ENCODE assay signal across 1 cellular context in the genomic region with DNA sequence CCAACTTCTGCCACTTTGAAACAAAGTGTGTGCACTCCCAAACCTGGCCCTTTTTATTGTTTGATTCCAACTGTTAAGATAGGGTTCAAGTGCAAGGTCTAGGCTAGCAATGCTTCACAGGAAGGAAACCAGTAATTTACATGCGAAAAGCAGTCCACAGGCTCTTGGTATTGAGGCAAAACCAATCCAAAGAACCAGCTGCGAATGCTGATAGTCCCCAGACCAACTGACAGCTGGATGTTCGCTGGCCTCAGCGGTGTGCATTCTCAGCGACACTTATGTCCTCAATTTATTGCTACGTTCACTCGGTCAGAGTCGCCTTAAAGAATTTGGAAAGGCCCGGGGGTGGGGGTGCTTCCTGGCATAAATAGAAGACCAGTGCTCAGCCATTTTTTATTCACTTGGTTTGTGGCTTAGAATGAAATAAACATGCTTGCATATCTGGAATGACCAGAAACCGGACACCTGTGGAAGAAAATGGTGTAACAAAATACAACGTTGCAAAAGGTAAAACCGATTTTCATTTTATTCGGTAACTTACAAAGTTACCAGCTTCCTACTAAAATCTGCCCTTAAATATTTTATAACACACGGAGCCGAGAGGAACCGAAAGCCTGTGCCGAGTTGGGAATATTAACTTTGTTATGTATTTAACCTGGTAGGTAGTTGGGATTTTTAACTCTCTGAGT.
TF ChIP-seq lines count a peak whose summit lies in the region.

No MANE protein-coding gene starts in this region.

TF ChIP-seq in K562, 482 proteins besides CTCF, POLR2A, EP300 and RAD21 (continued from another document):
- TF ChIP-seq, protein P1, sequence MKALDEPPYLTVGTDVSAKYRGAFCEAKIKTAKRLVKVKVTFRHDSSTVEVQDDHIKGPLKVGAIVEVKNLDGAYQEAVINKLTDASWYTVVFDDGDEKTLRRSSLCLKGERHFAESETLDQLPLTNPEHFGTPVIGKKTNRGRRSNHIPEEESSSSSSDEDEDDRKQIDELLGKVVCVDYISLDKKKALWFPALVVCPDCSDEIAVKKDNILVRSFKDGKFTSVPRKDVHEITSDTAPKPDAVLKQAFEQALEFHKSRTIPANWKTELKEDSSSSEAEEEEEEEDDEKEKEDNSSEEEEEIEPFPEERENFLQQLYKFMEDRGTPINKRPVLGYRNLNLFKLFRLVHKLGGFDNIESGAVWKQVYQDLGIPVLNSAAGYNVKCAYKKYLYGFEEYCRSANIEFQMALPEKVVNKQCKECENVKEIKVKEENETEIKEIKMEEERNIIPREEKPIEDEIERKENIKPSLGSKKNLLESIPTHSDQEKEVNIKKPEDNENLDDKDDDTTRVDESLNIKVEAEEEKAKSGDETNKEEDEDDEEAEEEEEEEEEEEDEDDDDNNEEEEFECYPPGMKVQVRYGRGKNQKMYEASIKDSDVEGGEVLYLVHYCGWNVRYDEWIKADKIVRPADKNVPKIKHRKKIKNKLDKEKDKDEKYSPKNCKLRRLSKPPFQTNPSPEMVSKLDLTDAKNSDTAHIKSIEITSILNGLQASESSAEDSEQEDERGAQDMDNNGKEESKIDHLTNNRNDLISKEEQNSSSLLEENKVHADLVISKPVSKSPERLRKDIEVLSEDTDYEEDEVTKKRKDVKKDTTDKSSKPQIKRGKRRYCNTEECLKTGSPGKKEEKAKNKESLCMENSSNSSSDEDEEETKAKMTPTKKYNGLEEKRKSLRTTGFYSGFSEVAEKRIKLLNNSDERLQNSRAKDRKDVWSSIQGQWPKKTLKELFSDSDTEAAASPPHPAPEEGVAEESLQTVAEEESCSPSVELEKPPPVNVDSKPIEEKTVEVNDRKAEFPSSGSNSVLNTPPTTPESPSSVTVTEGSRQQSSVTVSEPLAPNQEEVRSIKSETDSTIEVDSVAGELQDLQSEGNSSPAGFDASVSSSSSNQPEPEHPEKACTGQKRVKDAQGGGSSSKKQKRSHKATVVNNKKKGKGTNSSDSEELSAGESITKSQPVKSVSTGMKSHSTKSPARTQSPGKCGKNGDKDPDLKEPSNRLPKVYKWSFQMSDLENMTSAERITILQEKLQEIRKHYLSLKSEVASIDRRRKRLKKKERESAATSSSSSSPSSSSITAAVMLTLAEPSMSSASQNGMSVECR (CRISPR knock-in tag; IDR thresholded peaks at IDR 0.05), result 0 out of 2 replicates have a peak, but pooled peaks have one; percentile 15
- TF ChIP-seq TBP (optimal IDR thresholded peaks at IDR 0.05; ENCODE audit: low read depth, low read length) (peak; percentile 24), DACH1 (IDR thresholded peaks at IDR 0.05; ENCODE audit: partially characterized antibody) (peak; percentile 16), YY1 (IDR thresholded peaks at IDR 0.05; ENCODE audit: borderline replicate concordance in 1 of 3, control insufficient read depth in 1 of 3, extremely low read depth in 1 of 3, insufficient read depth in 3 of 3, insufficient read length in 1 of 3, insufficient replicate concordance in 2 of 3, low read depth in 1 of 3, low read length in 2 of 3) (peak in 1 of 3 experiments; percentile 69), DMBX1 (CRISPR knock-in tag; IDR thresholded peaks at IDR 0.05; ENCODE audit: borderline replicate concordance) (0 out of 2 replicates have a peak, but pooled peaks have one; percentile 8), ARID1B (IDR thresholded peaks at IDR 0.05) (peak; percentile 54), ZNF282 (CRISPR knock-in tag; IDR thresholded peaks at IDR 0.05) (no peak), ZKSCAN8 (CRISPR knock-in tag; IDR thresholded peaks at IDR 0.05) (0 out of 2 replicates have a peak, but pooled peaks have one; percentile 31), EP400 (IDR thresholded peaks at IDR 0.05) (0 out of 2 replicates have a peak, but pooled peaks have one; percentile 25), TCF3 (CRISPR knock-in tag; IDR thresholded peaks at IDR 0.05) (peak; percentile 53), RBM39 (optimal IDR thresholded peaks at IDR 0.05; ENCODE audit: low read depth, low read length) (peak; percentile 39), BHLHE40 (IDR thresholded peaks at IDR 0.05; ENCODE audit: low read length) (no peak), POLR2AphosphoS5 (IDR thresholded peaks at IDR 0.05; ENCODE audit: control insufficient read depth, insufficient read depth, low read depth, low read length) (peak; percentile 49; the same call in 1 of the 2 replicates), RFX5 (IDR thresholded peaks at IDR 0.05; ENCODE audit: low read depth, low read length) (no peak), ZNF583 (CRISPR knock-in tag; IDR thresholded peaks at IDR 0.05) (peak; percentile 18; the same call in 1 of the 2 replicates), NR2C1 (IDR thresholded peaks at IDR 0.05) (no peak), NR2C1 (tag; IDR thresholded peaks at IDR 0.05) (no peak), TEAD4 (IDR thresholded peaks at IDR 0.05; ENCODE audit: low read length) (peak; percentile 37), TEAD4 (CRISPR knock-in tag; IDR thresholded peaks at IDR 0.05; ENCODE audit: borderline replicate concordance) (no peak), NCOR1 (IDR thresholded peaks at IDR 0.05) (0 out of 2 replicates have a peak, but pooled peaks have one; percentile 34), CBFA2T2 (conservative IDR thresholded peaks at IDR 0.05) (peak; percentile 49), CBFA2T3 (IDR thresholded peaks at IDR 0.05) (peak; percentile 66)
- TF ChIP-seq, protein P2, sequence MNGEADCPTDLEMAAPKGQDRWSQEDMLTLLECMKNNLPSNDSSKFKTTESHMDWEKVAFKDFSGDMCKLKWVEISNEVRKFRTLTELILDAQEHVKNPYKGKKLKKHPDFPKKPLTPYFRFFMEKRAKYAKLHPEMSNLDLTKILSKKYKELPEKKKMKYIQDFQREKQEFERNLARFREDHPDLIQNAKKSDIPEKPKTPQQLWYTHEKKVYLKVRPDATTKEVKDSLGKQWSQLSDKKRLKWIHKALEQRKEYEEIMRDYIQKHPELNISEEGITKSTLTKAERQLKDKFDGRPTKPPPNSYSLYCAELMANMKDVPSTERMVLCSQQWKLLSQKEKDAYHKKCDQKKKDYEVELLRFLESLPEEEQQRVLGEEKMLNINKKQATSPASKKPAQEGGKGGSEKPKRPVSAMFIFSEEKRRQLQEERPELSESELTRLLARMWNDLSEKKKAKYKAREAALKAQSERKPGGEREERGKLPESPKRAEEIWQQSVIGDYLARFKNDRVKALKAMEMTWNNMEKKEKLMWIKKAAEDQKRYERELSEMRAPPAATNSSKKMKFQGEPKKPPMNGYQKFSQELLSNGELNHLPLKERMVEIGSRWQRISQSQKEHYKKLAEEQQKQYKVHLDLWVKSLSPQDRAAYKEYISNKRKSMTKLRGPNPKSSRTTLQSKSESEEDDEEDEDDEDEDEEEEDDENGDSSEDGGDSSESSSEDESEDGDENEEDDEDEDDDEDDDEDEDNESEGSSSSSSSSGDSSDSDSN (IDR thresholded peaks at IDR 0.05; ENCODE audit: borderline replicate concordance in 1 of 2, low read depth in 2 of 2, low read length in 2 of 2), result peak; percentile 22 to 64; a peak in 1 of 4 replicates
- TF ChIP-seq, protein P3, sequence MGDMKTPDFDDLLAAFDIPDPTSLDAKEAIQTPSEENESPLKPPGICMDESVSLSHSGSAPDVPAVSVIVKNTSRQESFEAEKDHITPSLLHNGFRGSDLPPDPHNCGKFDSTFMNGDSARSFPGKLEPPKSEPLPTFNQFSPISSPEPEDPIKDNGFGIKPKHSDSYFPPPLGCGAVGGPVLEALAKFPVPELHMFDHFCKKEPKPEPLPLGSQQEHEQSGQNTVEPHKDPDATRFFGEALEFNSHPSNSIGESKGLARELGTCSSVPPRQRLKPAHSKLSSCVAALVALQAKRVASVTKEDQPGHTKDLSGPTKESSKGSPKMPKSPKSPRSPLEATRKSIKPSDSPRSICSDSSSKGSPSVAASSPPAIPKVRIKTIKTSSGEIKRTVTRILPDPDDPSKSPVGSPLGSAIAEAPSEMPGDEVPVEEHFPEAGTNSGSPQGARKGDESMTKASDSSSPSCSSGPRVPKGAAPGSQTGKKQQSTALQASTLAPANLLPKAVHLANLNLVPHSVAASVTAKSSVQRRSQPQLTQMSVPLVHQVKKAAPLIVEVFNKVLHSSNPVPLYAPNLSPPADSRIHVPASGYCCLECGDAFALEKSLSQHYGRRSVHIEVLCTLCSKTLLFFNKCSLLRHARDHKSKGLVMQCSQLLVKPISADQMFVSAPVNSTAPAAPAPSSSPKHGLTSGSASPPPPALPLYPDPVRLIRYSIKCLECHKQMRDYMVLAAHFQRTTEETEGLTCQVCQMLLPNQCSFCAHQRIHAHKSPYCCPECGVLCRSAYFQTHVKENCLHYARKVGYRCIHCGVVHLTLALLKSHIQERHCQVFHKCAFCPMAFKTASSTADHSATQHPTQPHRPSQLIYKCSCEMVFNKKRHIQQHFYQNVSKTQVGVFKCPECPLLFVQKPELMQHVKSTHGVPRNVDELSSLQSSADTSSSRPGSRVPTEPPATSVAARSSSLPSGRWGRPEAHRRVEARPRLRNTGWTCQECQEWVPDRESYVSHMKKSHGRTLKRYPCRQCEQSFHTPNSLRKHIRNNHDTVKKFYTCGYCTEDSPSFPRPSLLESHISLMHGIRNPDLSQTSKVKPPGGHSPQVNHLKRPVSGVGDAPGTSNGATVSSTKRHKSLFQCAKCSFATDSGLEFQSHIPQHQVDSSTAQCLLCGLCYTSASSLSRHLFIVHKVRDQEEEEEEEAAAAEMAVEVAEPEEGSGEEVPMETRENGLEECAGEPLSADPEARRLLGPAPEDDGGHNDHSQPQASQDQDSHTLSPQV (IDR thresholded peaks at IDR 0.05), result 0 out of 2 replicates have a peak, but pooled peaks have one; percentile 6
- TF ChIP-seq, protein P4, sequence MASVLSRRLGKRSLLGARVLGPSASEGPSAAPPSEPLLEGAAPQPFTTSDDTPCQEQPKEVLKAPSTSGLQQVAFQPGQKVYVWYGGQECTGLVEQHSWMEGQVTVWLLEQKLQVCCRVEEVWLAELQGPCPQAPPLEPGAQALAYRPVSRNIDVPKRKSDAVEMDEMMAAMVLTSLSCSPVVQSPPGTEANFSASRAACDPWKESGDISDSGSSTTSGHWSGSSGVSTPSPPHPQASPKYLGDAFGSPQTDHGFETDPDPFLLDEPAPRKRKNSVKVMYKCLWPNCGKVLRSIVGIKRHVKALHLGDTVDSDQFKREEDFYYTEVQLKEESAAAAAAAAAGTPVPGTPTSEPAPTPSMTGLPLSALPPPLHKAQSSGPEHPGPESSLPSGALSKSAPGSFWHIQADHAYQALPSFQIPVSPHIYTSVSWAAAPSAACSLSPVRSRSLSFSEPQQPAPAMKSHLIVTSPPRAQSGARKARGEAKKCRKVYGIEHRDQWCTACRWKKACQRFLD (CRISPR knock-in tag; IDR thresholded peaks at IDR 0.05), result no peak
